ENCODE assay signal across 30 cellular contexts in genomic region chr11:108206969-108207682, GRCh38.
"Had no signal": no experiment of that assay in that cellular context is flagged by ENCODE, and none has a peak within 500 bp of the region (broad histone marks: within the 10 kb centered on the region; RNA-seq: fewer than 3 reads in every experiment).

No MANE protein-coding gene starts in this region.

- H3K27ac ChIP-seq: breast epithelium, esophagus squamous epithelium, gastrocnemius medialis, ovary, right atrium auricular region, spleen, stomach, suprapubic skin, tibial nerve, WERI-Rb-1 had no signal

- H3K4me3 Mint-ChIP-seq: activated naive CD4-positive, alpha-beta T cell treated with anti-CD3 and anti-CD28 coated beads for 36 hours; activated naive CD8-positive, alpha-beta T cell treated with anti-CD3 and anti-CD28 coated beads, Interleukin-2, amount 10 ng/mL, durations not matched to agents 7 days and 5 days; activated T-cell treated with anti-CD3 and anti-CD28 coated beads, Interleukin-2, amount 50 U/mL, for 4 hours; central memory CD8-positive, alpha-beta T cell; mesothelial cell of epicardium; natural killer cell; T-helper 2 cell treated with Interferon-gamma antibody and Interleukin-4, amounts not matched to agents 5 μg/mL and 100 μg/mL, for 36 hours had no signal

- ATAC-seq: activated T-cell treated with anti-CD3 and anti-CD28 coated beads, Interleukin-2, amount 50 U/mL, for 4 hours had no signal

- H3K27me3 ChIP-seq: breast epithelium, esophagus squamous epithelium, gastrocnemius medialis, ovary, right atrium auricular region, spleen, stomach, suprapubic skin, tibial nerve had no signal

- H3K9me3 ChIP-seq: gastrocnemius medialis, psoas muscle, suprapubic skin had no signal

- H3K27me3 Mint-ChIP-seq: activated naive CD8-positive, alpha-beta T cell treated with anti-CD3 and anti-CD28 coated beads, Interleukin-2, amount 10 ng/mL, durations not matched to agents 7 days and 5 days; central memory CD8-positive, alpha-beta T cell had no signal

- H3K27ac Mint-ChIP-seq: activated naive CD4-positive, alpha-beta T cell treated with anti-CD3 and anti-CD28 coated beads for 36 hours; activated naive CD8-positive, alpha-beta T cell treated with anti-CD3 and anti-CD28 coated beads, Interleukin-2, amount 10 ng/mL, durations not matched to agents 7 days and 5 days; mesothelial cell of epicardium; T-helper 2 cell treated with Interferon-gamma antibody and Interleukin-4, amounts not matched to agents 5 μg/mL and 100 μg/mL, for 36 hours had no signal

- H3K4me3 ChIP-seq: breast epithelium, esophagus squamous epithelium, gastrocnemius medialis, ovary, psoas muscle, right atrium auricular region, spleen, stomach, suprapubic skin, tibial nerve had no signal

- H3K36me3 ChIP-seq: breast epithelium, ovary had no signal

- H3K4me1 ChIP-seq: breast epithelium, esophagus squamous epithelium, psoas muscle, right atrium auricular region, stomach, suprapubic skin, tibial nerve had no signal

- DNase-seq: activated CD4-positive, alpha-beta T cell treated with anti-CD3 and anti-CD28 coated beads for 1 hour; activated CD4-positive, alpha-beta T cell treated with anti-CD3 and anti-CD28 coated beads, Interleukin-2, amount 50 U/mL, for 1 hour; activated CD8-positive, alpha-beta memory T cell treated with anti-CD3 and anti-CD28 coated beads, Interleukin-2, amount 50 U/mL, for 48 hours; activated naive CD4-positive, alpha-beta T cell treated with anti-CD3 and anti-CD28 coated beads for 36 hours; activated naive CD8-positive, alpha-beta T cell treated with anti-CD3 and anti-CD28 coated beads, Interleukin-2, amount 10 ng/mL, durations not matched to agents 7 days and 5 days; activated T-cell treated with anti-CD3 and anti-CD28 coated beads, Interleukin-2, amount 50 U/mL, for 4 hours; amniotic stem cell; effector memory CD4-positive, alpha-beta T cell; esophagus squamous epithelium; gastrocnemius medialis; hippocampal formation; kidney glomerular epithelial cell; left ventricle myocardium superior; mammary epithelial cell; natural killer cell; ovary; psoas muscle; spleen; stimulated activated CD4-positive, alpha-beta T cell treated with anti-CD3 and anti-CD28 coated beads, Interleukin-4, amount 100 ng/mL, for 24 hours; stomach; WERI-Rb-1 had no signal

- FAIRE-seq: colon, TTC549 had no signal
